20 cellular contexts compared by ENCODE assay signal in genomic region chr15:67923647-67923971, GRCh38.
A peak's percentile ranks its signal among the peaks of the same experiment; 100 is the strongest.
DNase-seq lines count a peak whose midpoint lies in the region; ATAC-seq and TF ChIP-seq lines count a peak whose summit lies in the region.
"Had no signal": no experiment of that assay in that cellular context is flagged by ENCODE, and none has a peak within 500 bp of the region (broad histone marks: within the 10 kb centered on the region; RNA-seq: fewer than 3 reads in every experiment).

No MANE protein-coding gene starts in this region.

- TF ChIP-seq CTCF in IMR-90 (conservative IDR thresholded peaks at IDR 0.05; ENCODE audit: low read depth, low read length) (no peak), esophagus squamous epithelium (IDR thresholded peaks at IDR 0.05) (no peak), stomach (IDR thresholded peaks at IDR 0.05) (no peak)

- no peak overlapping the region for H3K4ac ChIP-seq in IMR-90 (ENCODE audit: low read depth, low read length)

- in situ Hi-C loops in IMR-90 (cut with MboI; ENCODE audit: low sequenced_read_pairs): no loop called here

- H3K14ac ChIP-seq in IMR-90 (replicated peaks; ENCODE audit: low read depth, low read length): no peak overlapping the region

- intact Hi-C loops in IMR-90 (cut with micrococcal nuclease) (no loop called here), esophagus squamous epithelium (cut with DNase I) (no loop called here), stomach (cut with DNase I; ENCODE audit: low total_unique reads) (no loop called here)

- no peak overlapping the region for H2BK5ac ChIP-seq in IMR-90 (ENCODE audit: low read depth, low read length, poor library complexity, severe bottlenecking)

- H3K79me1 ChIP-seq in IMR-90 (ENCODE audit: low read depth in 1 of 2, low read length in 2 of 2): no peaks in the 10 kb centered on the region

- H3K23ac ChIP-seq in IMR-90 (ENCODE audit: low read depth, low read length): no peak overlapping the region

- H3K4me3 ChIP-seq in IMR-90 (ENCODE audit: insufficient read depth, low read depth, low read length): no peak overlapping the region
- H3K4me3 ChIP-seq in esophagus squamous epithelium: no peak overlapping the region
- H3K4me3 ChIP-seq in stomach: no peak overlapping the region
- H3K4me3 ChIP-seq: SK-N-MC, spleen, suprapubic skin had no signal

- no peak overlapping the region for H2BK120ac ChIP-seq in IMR-90 (ENCODE audit: low read depth, low read length)

- peaks cover 13% of the 10 kb centered on the region for H3K4me1 ChIP-seq in IMR-90 (ENCODE audit: control insufficient read depth, insufficient read depth, low read length)
- peaks cover 0 to 17% (median 6%) of the 10 kb centered on the region in 3 donors for H3K4me1 ChIP-seq in esophagus squamous epithelium
- H3K4me1 ChIP-seq in stomach: peaks cover 20 to 59% (median 43%) of the 10 kb centered on the region in 4 donors
- H3K4me1 ChIP-seq: spleen, suprapubic skin had no signal

- POLR2A ChIA-PET in IMR-90 (lab: Charles Lee; ENCODE audit: unreplicated experiment): interaction anchor here (0.7 kb wide), 1 partner anchor 439 kb away, joined by 3 read pairs; no protein-coding TSS in a partner anchor

- H4K20me1 ChIP-seq in IMR-90 (ENCODE audit: insufficient read depth, low read length): no peaks in the 10 kb centered on the region

- no peak for TF ChIP-seq EP300 in stomach (IDR thresholded peaks at IDR 0.05)

- no peak overlapping the region for H4K8ac ChIP-seq in IMR-90 (ENCODE audit: low read depth in 2 of 2, low read length in 2 of 2)

- TF ChIP-seq POLR2A in IMR-90 (IDR thresholded peaks at IDR 0.05; ENCODE audit: low read depth, low read length): no peak
- TF ChIP-seq POLR2A in esophagus squamous epithelium (IDR thresholded peaks at IDR 0.05): no peak
- TF ChIP-seq POLR2A in stomach (IDR thresholded peaks at IDR 0.05): no peak
- no peak for TF ChIP-seq POLR2A in erythroblast (IDR thresholded peaks at IDR 0.05; ENCODE audit: low read length)

- H3K27me3 ChIP-seq in IMR-90 (ENCODE audit: control insufficient read depth, insufficient read depth, low read length) (no peaks in the 10 kb centered on the region), esophagus squamous epithelium (no peaks in the 10 kb centered on the region), stomach (no peaks in the 10 kb centered on the region)
- H3K27me3 ChIP-seq: spleen, suprapubic skin had no signal

- no peak overlapping the region for H2AK5ac ChIP-seq in IMR-90 (ENCODE audit: low read depth, low read length)

- no peak overlapping the region for H2BK15ac ChIP-seq in IMR-90 (ENCODE audit: low read depth, low read length)

- H2AK9ac ChIP-seq in IMR-90 (replicated peaks; ENCODE audit: low read depth, low read length, poor library complexity): no peak overlapping the region

- H4K91ac ChIP-seq in IMR-90 (ENCODE audit: insufficient read depth, low read depth, low read length): no peak overlapping the region

- DNase-seq in IMR-90 (peak; percentile 21), esophagus squamous epithelium (lab: John Stamatoyannopoulos, UW) (no peak), iris pigment epithelial cell (ENCODE audit: low read depth) (peak; percentile 61), stomach (no peak), erythroblast (lab: John Stamatoyannopoulos, UW) (no peak)
- DNase-seq in stimulated activated CD4-positive, alpha-beta T cell treated with anti-CD3 and anti-CD28 coated beads, Interleukin-12 subunit alpha, Interleukin-12 subunit beta, amount 100 ng/mL, for 4 hours: no peak
- no peak for DNase-seq in activated T-cell treated with anti-CD3 and anti-CD28 coated beads, Interleukin-2, amount 50 U/mL, for 48 hours
- DNase-seq: ACHN; activated CD4-positive, alpha-beta T cell treated with anti-CD3 and anti-CD28 coated beads for 36 hours; activated gamma-delta T cell; amniotic stem cell; CD4-positive, alpha-beta T cell; naive thymus-derived CD4-positive, alpha-beta T cell; NCI-H1048; NCI-H2029 treated with DMSO at 0.1 percent for 48 hours; NCI-H526 treated with DMSO at 0.1 percent for 48 hours; spleen had no signal

- H3K27ac ChIP-seq in IMR-90 (ENCODE audit: insufficient read depth, low read length) (no peak overlapping the region), esophagus squamous epithelium (peak overlapping the region in 3 of 4 donors; percentile 25 to 40 (median 30)), stomach (peak overlapping the region; percentile 4 to 58 (median 50))
- H3K27ac ChIP-seq: SK-N-MC, spleen, suprapubic skin had no signal

- no peak overlapping the region for H3K9ac ChIP-seq in IMR-90 (ENCODE audit: low read depth, low read length)

- BruUV-seq in IMR-90 (replicated peaks; lab: Mats Ljungman, UMichigan): no TSS peak

- no peak overlapping the region for H3K18ac ChIP-seq in IMR-90 (ENCODE audit: low read depth, low read length)

- no peak overlapping the region for H4K5ac ChIP-seq in IMR-90 (ENCODE audit: low read depth, low read length)

- H3K56ac ChIP-seq in IMR-90 (ENCODE audit: extremely low read depth, insufficient read depth, low read length): no peak overlapping the region

- TF ChIP-seq RAD21 in IMR-90 (IDR thresholded peaks at IDR 0.05; ENCODE audit: low read length): no peak

- CTCF ChIA-PET in IMR-90 (lab: Yijun Ruan, JAX): no interaction called here

- ATAC-seq in IMR-90 (ENCODE audit: low read depth) (no peak), HG03135 (IDR thresholded peaks at IDR 0.05; ENCODE audit: unreplicated experiment) (no peak)
- ATAC-seq: activated CD4-positive, alpha-beta T cell treated with anti-CD3 and anti-CD28 coated beads for 36 hours; naive thymus-derived CD4-positive, alpha-beta T cell had no signal

- H3K4me2 ChIP-seq in IMR-90 (ENCODE audit: low read depth, low read length): no peak overlapping the region

- no CpG with 5 or more reads among the region's 2 CpGs for WGBS in IMR-90 (ENCODE audit: extremely low coverage in 2 of 2, insufficient read length in 1 of 2), 2 experiments
- WGBS in esophagus squamous epithelium, 2 donors: 78% methylated on average over 2 of the region's 2 CpGs
- WGBS in stomach, 5 donors: 73 to 89% (median 79%) methylated on average over 2 of the region's 2 CpGs

- no peak overlapping the region for H2AFZ ChIP-seq in IMR-90 (replicated peaks; ENCODE audit: low read length, poor library complexity)

- no peak overlapping the region for H2BK20ac ChIP-seq in IMR-90 (ENCODE audit: low read depth, low read length)

- dilution Hi-C loops in IMR-90 (cut with HindIII; ENCODE audit: low sequenced_read_pairs, unreplicated experiment): no loop called here

- H3K36me3 ChIP-seq in IMR-90 (ENCODE audit: control insufficient read depth, insufficient read depth, low read length) (no peaks in the 10 kb centered on the region), esophagus squamous epithelium (no peaks in the 10 kb centered on the region), stomach (no peaks in the 10 kb centered on the region)
- H3K36me3 ChIP-seq: spleen, suprapubic skin had no signal

- H3K9me3 ChIP-seq in IMR-90 (ENCODE audit: control insufficient read depth, insufficient read depth, low read length) (peaks cover 3% of the 10 kb centered on the region), esophagus squamous epithelium (no peaks in the 10 kb centered on the region), stomach (peaks cover 0 to 3% (median 0%) of the 10 kb centered on the region in 4 donors)
- H3K9me3 ChIP-seq: suprapubic skin had no signal

- H3K9me1 ChIP-seq in IMR-90 (ENCODE audit: insufficient read depth, low read length): peaks cover 6% of the 10 kb centered on the region

TF ChIP-seq in IMR-90, 13 proteins besides CTCF, POLR2A, EP300 and RAD21:
- no peak for TF ChIP-seq MAZ (IDR thresholded peaks at IDR 0.05; ENCODE audit: borderline replicate concordance, low read depth, low read length)
- TF ChIP-seq CHD1 (IDR thresholded peaks at IDR 0.05; ENCODE audit: low read depth, low read length): no peak
- no peak for TF ChIP-seq CEBPB (IDR thresholded peaks at IDR 0.05; ENCODE audit: low read depth, low read length)
- no peak for TF ChIP-seq ELK1 (IDR thresholded peaks at IDR 0.05; ENCODE audit: borderline replicate concordance, low read depth, low read length)
- TF ChIP-seq MAFK (IDR thresholded peaks at IDR 0.05; ENCODE audit: low read depth, low read length): no peak
- no peak for TF ChIP-seq FOS (IDR thresholded peaks at IDR 0.05; ENCODE audit: low read depth, low read length)
- no peak for TF ChIP-seq NFE2L2 (IDR thresholded peaks at IDR 0.05; ENCODE audit: low read depth, low read length)
- no peak for TF ChIP-seq SMC3 (IDR thresholded peaks at IDR 0.05; ENCODE audit: low read depth, low read length)
- TF ChIP-seq USF2 (IDR thresholded peaks at IDR 0.05; ENCODE audit: low read depth, low read length): no peak
- no peak for TF ChIP-seq RFX5 (IDR thresholded peaks at IDR 0.05; ENCODE audit: low read depth, low read length)
- no peak for TF ChIP-seq BHLHE40 (IDR thresholded peaks at IDR 0.05; ENCODE audit: low read depth, low read length)
- TF ChIP-seq MXI1 (IDR thresholded peaks at IDR 0.05; ENCODE audit: borderline replicate concordance, low read depth, low read length): no peak
- no peak for TF ChIP-seq RCOR1 (IDR thresholded peaks at IDR 0.05; ENCODE audit: insufficient replicate concordance, low read length)

Comparison
In these comparisons a context has a peak if more than half of its experiments do, and no peak if none do; other contexts are left out.
1. DNase-seq: peak in IMR-90 (single experiment) and iris pigment epithelial cell (single experiment); none in esophagus squamous epithelium (single experiment), stomach (single experiment), erythroblast (0 of 2), stimulated activated CD4-positive, alpha-beta T cell treated with anti-CD3 and anti-CD28 coated beads, Interleukin-12 subunit alpha, Interleukin-12 subunit beta, amount 100 ng/mL, for 4 hours (single experiment) and activated T-cell treated with anti-CD3 and anti-CD28 coated beads, Interleukin-2, amount 50 U/mL, for 48 hours (0 of 2).